Comparison of ENCODE assay signal across 18 cellular contexts in genomic region chr19:875265-875879, GRCh38. TPM values are rescaled to one million over a fixed set of nuclear protein-coding genes. Genes with fewer than 3 reads are reported as not detected.
DNase-seq lines count a peak whose midpoint lies in the region; ATAC-seq and TF ChIP-seq lines count a peak whose summit lies in the region.
"Had no signal": no experiment of that assay in that cellular context is flagged by ENCODE, and none has a peak within 500 bp of the region (broad histone marks: within the 10 kb centered on the region; RNA-seq: fewer than 3 reads in every experiment).

No MANE protein-coding gene starts in this region.

- H3K9ac ChIP-seq in OCI-LY1 (ENCODE audit: low read length) (no peak overlapping the region), endodermal cell (ENCODE audit: extremely low read depth, low read length, poor library complexity, severe bottlenecking) (no peak overlapping the region)

- H4K20me1 ChIP-seq in OCI-LY1 (ENCODE audit: insufficient read depth, low read length) = no peaks in the 10 kb centered on the region

- peaks cover 5% of the 10 kb centered on the region for H3K9me3 Mint-ChIP-seq in endodermal cell
- no peaks in the 10 kb centered on the region for H3K9me3 Mint-ChIP-seq in stimulated activated effector memory CD8-positive, alpha-beta T cell treated with anti-CD3 and anti-CD28 coated beads, Interleukin-12 subunit alpha, Interleukin-12 subunit beta, amount 100 ng/mL, for 72 hours
- H3K9me3 Mint-ChIP-seq: CD8-positive, alpha-beta T cell had no signal

- no peaks in the 10 kb centered on the region for H3K9me2 ChIP-seq in OCI-LY1 (ENCODE audit: low read depth, low read length)

- H3K36me3 ChIP-seq in HEK293 (ENCODE audit: control insufficient read depth in 2 of 2, insufficient read depth in 1 of 2, low read length in 2 of 2) (peaks cover 3 to 49% of the 10 kb centered on the region in 2 experiments; a peak in 2 of 3 replicates), OCI-LY1 (ENCODE audit: insufficient read depth, low read length) (peaks cover 4% of the 10 kb centered on the region; the same call in 1 of the 2 replicates), endodermal cell (ENCODE audit: control insufficient read depth, insufficient read depth, low read length) (peaks cover 17% of the 10 kb centered on the region), H7 (replicated peaks; ENCODE audit: control insufficient read depth, insufficient read depth, low read length) (no peaks in the 10 kb centered on the region; the same call in 1 of the 2 replicates), gastroesophageal sphincter (peaks cover 0 to 88% of the 10 kb centered on the region in 2 donors)

- H3K27ac ChIP-seq in HEK293 (ENCODE audit: extremely low read depth, low read depth, low read length) (no peak overlapping the region), OCI-LY1 (ENCODE audit: low read depth, low read length, poor library complexity, severe bottlenecking) (peak overlapping the region; percentile 42), endodermal cell (ENCODE audit: low read depth, low read length) (no peak overlapping the region), gastroesophageal sphincter (no peak overlapping the region)
- H3K27ac ChIP-seq: HL-60 had no signal

- TF ChIP-seq POLR2A in gastroesophageal sphincter (IDR thresholded peaks at IDR 0.05) = no peak

- H3K4me3 Mint-ChIP-seq in endodermal cell = no peak overlapping the region
- H3K4me3 Mint-ChIP-seq in stimulated activated effector memory CD8-positive, alpha-beta T cell treated with anti-CD3 and anti-CD28 coated beads, Interleukin-12 subunit alpha, Interleukin-12 subunit beta, amount 100 ng/mL, for 72 hours = no peak overlapping the region
- H3K4me3 Mint-ChIP-seq: CD8-positive, alpha-beta T cell had no signal

- DNase-seq in endodermal cell (peak; percentile 40), H7 (no peak)
- no peak for DNase-seq in stimulated activated effector memory CD8-positive, alpha-beta T cell treated with anti-CD3 and anti-CD28 coated beads, Interleukin-12 subunit alpha, Interleukin-12 subunit beta, amount 100 ng/mL, for 72 hours (ENCODE audit: low spot score in 2 of 2)
- DNase-seq in activated CD4-positive, alpha-beta T cell treated with anti-CD3 and anti-CD28 coated beads, Interleukin-2, amount 50 U/mL, for 1 hour = no peak
- DNase-seq: CD8-positive, alpha-beta T cell; DMS53; MM.1S; NCI-H1092 treated with DMSO at 0.1 percent for 48 hours; NCI-H2081; Right ventricle myocardium superior had no signal

- TF ChIP-seq CTCF in HEK293 (tag by site-specific recombination; IDR thresholded peaks at IDR 0.05) (no peak), OCI-LY1 (IDR thresholded peaks at IDR 0.05; ENCODE audit: low read length) (no peak), endodermal cell (conservative IDR thresholded peaks at IDR 0.05) (no peak), gastroesophageal sphincter (IDR thresholded peaks at IDR 0.05) (no peak)

- H3K27ac Mint-ChIP-seq in endodermal cell = no peak overlapping the region
- H3K27ac Mint-ChIP-seq in stimulated activated effector memory CD8-positive, alpha-beta T cell treated with anti-CD3 and anti-CD28 coated beads, Interleukin-12 subunit alpha, Interleukin-12 subunit beta, amount 100 ng/mL, for 72 hours = peak overlapping the region; percentile 6
- H3K27ac Mint-ChIP-seq: CD8-positive, alpha-beta T cell had no signal

- ATAC-seq in stimulated activated effector memory CD8-positive, alpha-beta T cell treated with anti-CD3 and anti-CD28 coated beads, Interleukin-12 subunit alpha, Interleukin-12 subunit beta, amount 100 ng/mL, for 72 hours = no peak
- no peak for ATAC-seq in gastroesophageal sphincter
- ATAC-seq: CD8-positive, alpha-beta T cell had no signal

- H3K36me3 Mint-ChIP-seq in endodermal cell (ENCODE audit: low read depth) = peaks cover 27% of the 10 kb centered on the region
- H3K36me3 Mint-ChIP-seq in stimulated activated effector memory CD8-positive, alpha-beta T cell treated with anti-CD3 and anti-CD28 coated beads, Interleukin-12 subunit alpha, Interleukin-12 subunit beta, amount 100 ng/mL, for 72 hours = peaks cover 26% of the 10 kb centered on the region

- no peaks in the 10 kb centered on the region for H3F3A ChIP-seq in OCI-LY1 (ENCODE audit: insufficient read depth, low read length)

- no peaks in the 10 kb centered on the region for H3K4me1 Mint-ChIP-seq in endodermal cell
- peaks cover 10% of the 10 kb centered on the region for H3K4me1 Mint-ChIP-seq in stimulated activated effector memory CD8-positive, alpha-beta T cell treated with anti-CD3 and anti-CD28 coated beads, Interleukin-12 subunit alpha, Interleukin-12 subunit beta, amount 100 ng/mL, for 72 hours

- H3K27me3 ChIP-seq in OCI-LY1 (ENCODE audit: insufficient read depth, low read length) = no peaks in the 10 kb centered on the region
- no peaks in the 10 kb centered on the region for H3K27me3 ChIP-seq in endodermal cell (ENCODE audit: control insufficient read depth, insufficient read depth, low read length, poor library complexity, severe bottlenecking)
- no peaks in the 10 kb centered on the region for H3K27me3 ChIP-seq in H7 (ENCODE audit: control insufficient read depth, insufficient read depth, low read length)
- H3K27me3 ChIP-seq in gastroesophageal sphincter = no peaks in the 10 kb centered on the region
- H3K27me3 ChIP-seq: BLaER1 treated with 17β-estradiol and CSF1 and Interleukin-3, amounts not matched to agents 10 nM and 100 nM had no signal

- no peak overlapping the region for H3K4me3 ChIP-seq in HEK293 (ENCODE audit: low read depth, low read length)
- H3K4me3 ChIP-seq in OCI-LY1 (ENCODE audit: low read depth, low read length, poor library complexity, severe bottlenecking) = no peak overlapping the region
- no peak overlapping the region for H3K4me3 ChIP-seq in endodermal cell (ENCODE audit: low read length)
- H3K4me3 ChIP-seq in H7 (ENCODE audit: insufficient read depth, low read depth, low read length) = no peak overlapping the region
- H3K4me3 ChIP-seq in gastroesophageal sphincter = no peak overlapping the region
- H3K4me3 ChIP-seq: BLaER1 treated with 17β-estradiol and CSF1 and Interleukin-3, amounts not matched to agents 10 nM and 100 nM had no signal

- H3K4me1 ChIP-seq in HEK293 (ENCODE audit: control insufficient read depth, insufficient read depth, low read length) = no peaks in the 10 kb centered on the region
- H3K4me1 ChIP-seq in OCI-LY1 (ENCODE audit: insufficient read depth, low read length, severe bottlenecking) = peaks cover 17% of the 10 kb centered on the region
- no peaks in the 10 kb centered on the region for H3K4me1 ChIP-seq in endodermal cell (ENCODE audit: control insufficient read depth, insufficient read depth, low read length)
- peaks cover 0 to 17% (median 4%) of the 10 kb centered on the region in 3 donors for H3K4me1 ChIP-seq in gastroesophageal sphincter

- WGBS in endodermal cell (ENCODE audit: insufficient coverage in 1 of 2, insufficient read length in 1 of 2), 2 experiments = 97 to 98% methylated on average over 19 to 28 of the region's 28 CpGs
- 72 to 92% methylated on average over 12 to 19 of the region's 28 CpGs for WGBS in gastroesophageal sphincter (ENCODE audit: low coverage in 1 of 2), 2 donors

- CTCF ChIA-PET in HEK293 (lab: Yijun Ruan, JAX) = interaction anchor here (0.5 to 0.7 kb wide), 2 partner anchors 88 to 139 kb away, joined by 3 read pairs; no protein-coding TSS in a partner anchor

- POLR2A ChIA-PET in HEK293 (lab: Yijun Ruan, JAX) = no interaction called here

- no peak overlapping the region for H2AFZ ChIP-seq in OCI-LY1 (ENCODE audit: low read length)

- no peaks in the 10 kb centered on the region for H3K79me2 ChIP-seq in OCI-LY1 (ENCODE audit: insufficient read depth, low read length)

- no peak overlapping the region for H3K4me2 ChIP-seq in OCI-LY1 (ENCODE audit: low read length)
- H3K4me2 ChIP-seq: BLaER1 treated with 17β-estradiol and CSF1 and Interleukin-3, amounts not matched to agents 10 nM and 100 nM had no signal

- no peaks in the 10 kb centered on the region for H3K27me3 Mint-ChIP-seq in endodermal cell (ENCODE audit: insufficient read depth)

- TF ChIP-seq EP300 in gastroesophageal sphincter (IDR thresholded peaks at IDR 0.05) = no peak

- H3K9me3 ChIP-seq in HEK293 (ENCODE audit: control insufficient read depth, insufficient read depth, low read depth, low read length) = no peaks in the 10 kb centered on the region
- H3K9me3 ChIP-seq in OCI-LY1 (ENCODE audit: low read length) = no peaks in the 10 kb centered on the region
- no peaks in the 10 kb centered on the region for H3K9me3 ChIP-seq in endodermal cell (ENCODE audit: control insufficient read depth, low read length)
- H3K9me3 ChIP-seq in gastroesophageal sphincter = no peaks in the 10 kb centered on the region
- H3K9me3 ChIP-seq: BLaER1 treated with 17β-estradiol and CSF1 and Interleukin-3, amounts not matched to agents 10 nM and 100 nM had no signal

TF ChIP-seq in HEK293, 187 proteins besides CTCF, POLR2A, EP300 and RAD21 (continues in another document):
- TF ChIP-seq KLF1 (tag by site-specific recombination; IDR thresholded peaks at IDR 0.05) = no peak

RNA-seq across cellular contexts. Expression of gene CFD, which starts 15.9 kb away (rescaled TPM):
- total RNA-seq in endodermal cell (1 to 10 TPM in 1 of 2 donors, under 1 TPM in 1; 0.38 to 1.1 TPM), gastroesophageal sphincter (1,000 to 10,000 TPM in 1 of 4 donors, 100 to 1,000 TPM in 3; 229 to 1,118 (median 654) TPM)
- polyA plus RNA-seq in endodermal cell (2013, experiment 1 of 2) = 0.50 TPM
- polyA plus RNA-seq in endodermal cell (2013, experiment 2 of 2) = not detected
- total RNA-seq in H7 (2014; rRNA removed; shearing (Covaris generic)) = 1.4 and 1.5 TPM in 2 replicates
- total RNA-seq: HT1080, LHCN-M2 had no signal

RNA-seq across cellular contexts. Expression of gene MED16, which starts 17.6 kb away (rescaled TPM):
- total RNA-seq in endodermal cell (10 to 100 TPM; 75.8 to 92.4 TPM), gastroesophageal sphincter (10 to 100 TPM; 20.2 to 40.3 (median 28.1) TPM)
- polyA plus RNA-seq in endodermal cell (2013, experiment 1 of 2) = 69.8 TPM
- 66.0 TPM for polyA plus RNA-seq in endodermal cell (2013, experiment 2 of 2)
- total RNA-seq in H7 (2014; rRNA removed; shearing (Covaris generic)) = 29.5 and 36.2 TPM in 2 replicates

RNA-seq across cellular contexts. Expression of gene RNU6-9, which starts 17.9 kb away (rescaled TPM):
- total RNA-seq in endodermal cell = not detected
- under 0.01 TPM for polyA plus RNA-seq in endodermal cell (2013, experiment 1 of 2)
- under 0.01 TPM for polyA plus RNA-seq in endodermal cell (2013, experiment 2 of 2)
- total RNA-seq in H7 (2014; rRNA removed; shearing (Covaris generic)) = not detected in 2 replicates
- not detected for total RNA-seq in gastroesophageal sphincter
- total RNA-seq: CD8-positive, alpha-beta T cell; HT1080; LHCN-M2; NCI-H460; Right ventricle myocardium superior had no signal

RNA-seq across cellular contexts. Expression of gene ELANE, which starts 23.3 kb away (rescaled TPM):
- total RNA-seq in endodermal cell = not detected
- polyA plus RNA-seq in endodermal cell (2013, experiment 1 of 2) = not detected
- not detected for polyA plus RNA-seq in endodermal cell (2013, experiment 2 of 2)
- not detected in 2 replicates for total RNA-seq in H7 (2014; rRNA removed; shearing (Covaris generic))
- total RNA-seq in gastroesophageal sphincter = 1 to 10 TPM in 3 of 4 donors, under 1 TPM in 1; 0.49 to 2.3 (median 1.7) TPM
- total RNA-seq: CD8-positive, alpha-beta T cell; HT1080; NCI-H460 had no signal

RNA-seq across cellular contexts. Expression of gene PRTN3, which starts 34.6 kb away (rescaled TPM):
- total RNA-seq in endodermal cell (not detected), gastroesophageal sphincter (not detected)
- polyA plus RNA-seq in endodermal cell (2013, experiment 1 of 2) = 0.61 TPM
- 0.29 TPM for polyA plus RNA-seq in endodermal cell (2013, experiment 2 of 2)
- total RNA-seq in H7 (2014; rRNA removed; shearing (Covaris generic)) = 0.66 TPM in 1 of 2 replicates, not detected in the other
- total RNA-seq: CD8-positive, alpha-beta T cell; HT1080; LHCN-M2; Right ventricle myocardium superior had no signal

Comparison
In these comparisons a context has a peak if more than half of its experiments do, and no peak if none do; other contexts are left out.
1. RNA of gene CFD, which starts 15.9 kb away (total RNA-seq): 229 to 1,118 TPM in gastroesophageal sphincter; 1.4 to 1.5 TPM in H7 and 0.38 to 1.1 TPM in endodermal cell; every median in the first group is over 10 times any median in the second.